In genomic region chr4:14257903-14258302, GRCh38 we compare ENCODE assay signal across 14 cellular contexts.
A peak's percentile ranks its signal among the peaks of the same experiment; 100 is the strongest.
DNase-seq lines count a peak whose midpoint lies in the region; ATAC-seq lines count a peak whose summit lies in the region.
"Had no signal": no experiment of that assay in that cellular context is flagged by ENCODE, and none has a peak within 500 bp of the region (broad histone marks: within the 10 kb centered on the region; RNA-seq: fewer than 3 reads in every experiment).

No MANE protein-coding gene starts in this region.

- no peaks in the 10 kb centered on the region for H3K27me3 Mint-ChIP-seq in T-helper 2 cell treated with Interferon-gamma antibody and Interleukin-4, amounts not matched to agents 5 μg/mL and 100 μg/mL, for 36 hours (ENCODE audit: low read depth)

- H3K27ac Mint-ChIP-seq in T-helper 2 cell treated with Interferon-gamma antibody and Interleukin-4, amounts not matched to agents 5 μg/mL and 100 μg/mL, for 36 hours, result no peak overlapping the region
- H3K27ac Mint-ChIP-seq: CD8-positive, alpha-beta T cell had no signal

- DNase-seq in SK-MEL-5 (ENCODE audit: low read depth, low spot score) (peak; percentile 35), caudate nucleus (lab: John Stamatoyannopoulos, UW) (no peak), NCI-H748 (lab: John Stamatoyannopoulos, UW; ENCODE audit: unreplicated experiment) (no peak)
- no peak for DNase-seq in T-helper 2 cell treated with Interferon-gamma antibody and Interleukin-4, amounts not matched to agents 5 μg/mL and 100 μg/mL, for 36 hours (ENCODE audit: low spot score)
- DNase-seq: ACHN; AML-193; Calu3; CD8-positive, alpha-beta T cell; DND-41; EL had no signal

- no peaks in the 10 kb centered on the region for H3K9me3 Mint-ChIP-seq in T-helper 2 cell treated with Interferon-gamma antibody and Interleukin-4, amounts not matched to agents 5 μg/mL and 100 μg/mL, for 36 hours
- H3K9me3 Mint-ChIP-seq: CD8-positive, alpha-beta T cell had no signal

- H3K4me1 Mint-ChIP-seq in T-helper 2 cell treated with Interferon-gamma antibody and Interleukin-4, amounts not matched to agents 5 μg/mL and 100 μg/mL, for 36 hours (ENCODE audit: low read depth), result no peaks in the 10 kb centered on the region

- H3K27ac ChIP-seq in caudate nucleus (ENCODE audit: low read depth, low read length) (peak overlapping the region; percentile 11), layer of hippocampus (ENCODE audit: low read depth, low read length) (peak overlapping the region; percentile 7)
- H3K27ac ChIP-seq: BLaER1 treated with 17β-estradiol and CSF1 and Interleukin-3, amounts not matched to agents 10 nM and 100 nM had no signal

- no peak for ATAC-seq in GM21526 (IDR thresholded peaks at IDR 0.05; ENCODE audit: low FRiP score, unreplicated experiment)
- ATAC-seq: CD8-positive, alpha-beta T cell; GM12878 had no signal

- H3K4me3 Mint-ChIP-seq in T-helper 2 cell treated with Interferon-gamma antibody and Interleukin-4, amounts not matched to agents 5 μg/mL and 100 μg/mL, for 36 hours, result no peak overlapping the region
- H3K4me3 Mint-ChIP-seq: CD8-positive, alpha-beta T cell had no signal

- in situ Hi-C loops in SK-MEL-5 (cut with HindIII; ENCODE audit: low pct_unique_long_range_greater_than_20kb, low sequenced_read_pairs), result no loop called here

- H3K36me3 Mint-ChIP-seq in T-helper 2 cell treated with Interferon-gamma antibody and Interleukin-4, amounts not matched to agents 5 μg/mL and 100 μg/mL, for 36 hours (ENCODE audit: low read depth), result no peaks in the 10 kb centered on the region
- H3K36me3 Mint-ChIP-seq: CD8-positive, alpha-beta T cell had no signal

- no peaks in the 10 kb centered on the region for H3K27me3 ChIP-seq in layer of hippocampus (ENCODE audit: control insufficient read depth, insufficient read depth, low read length)
- H3K27me3 ChIP-seq: BLaER1 treated with 17β-estradiol and CSF1 and Interleukin-3, amounts not matched to agents 10 nM and 100 nM had no signal
